13 cellular contexts compared by ENCODE assay signal in the genomic region with DNA sequence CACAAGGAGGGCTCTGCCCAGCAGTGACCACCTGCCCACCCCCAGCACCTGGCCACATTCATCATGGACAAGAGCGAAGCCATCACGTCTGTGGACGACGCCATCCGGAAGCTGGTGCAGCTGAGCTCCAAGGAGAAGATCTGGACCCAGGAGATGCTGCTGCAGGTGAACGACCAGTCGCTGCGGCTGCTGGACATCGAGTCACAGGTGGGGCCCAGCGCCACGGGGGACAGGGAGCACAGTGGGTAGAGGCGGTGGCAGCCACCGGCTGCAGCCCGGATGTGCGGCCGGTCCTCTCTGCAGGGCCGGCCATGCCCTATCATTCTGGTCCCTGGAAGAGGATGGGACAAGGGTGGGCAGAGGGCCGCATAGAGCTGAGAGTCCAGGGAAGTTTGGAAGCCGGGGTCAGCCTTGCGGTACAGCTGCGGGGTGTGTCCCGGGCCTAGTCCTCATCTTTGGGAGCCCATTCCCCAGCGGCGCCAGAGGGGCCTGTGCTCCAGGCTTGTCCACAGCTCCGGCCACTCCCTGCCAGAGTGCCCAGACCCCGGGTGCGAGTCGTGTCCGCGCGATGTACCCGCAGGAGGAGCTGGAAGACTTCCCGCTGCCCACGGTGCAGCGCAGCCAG. TPM values are rescaled to one million over a fixed set of nuclear protein-coding genes. Genes with fewer than 3 reads are reported as not detected.
DNase-seq lines count a peak whose midpoint lies in the region; ATAC-seq and TF ChIP-seq lines count a peak whose summit lies in the region.
"Had no signal": no experiment of that assay in that cellular context is flagged by ENCODE, and none has a peak within 500 bp of the region (broad histone marks: within the 10 kb centered on the region; RNA-seq: fewer than 3 reads in every experiment).

No MANE protein-coding gene starts in this region.

- H3K36me3 ChIP-seq in Caco-2 (ENCODE audit: control insufficient read depth, insufficient read depth, low read length) (peaks cover 7% of the 10 kb centered on the region), HUES6 (ENCODE audit: control insufficient read depth, insufficient read depth, low read length) (no peaks in the 10 kb centered on the region; the same call in 1 of the 2 replicates), neural progenitor cell (no peaks in the 10 kb centered on the region)
- H3K36me3 ChIP-seq: cardiac muscle cell had no signal

- H4K20me1 ChIP-seq in neural progenitor cell (ENCODE audit: low read depth) = no peaks in the 10 kb centered on the region

- intact Hi-C loops in Caco-2 (cut with micrococcal nuclease; ENCODE audit: unreplicated experiment) = loop anchor here (10.0 kb wide), 1 partner anchor 165 kb away; no protein-coding TSS in a partner anchor

- no peaks in the 10 kb centered on the region for H3K27me3 Mint-ChIP-seq in Caco-2 (ENCODE audit: insufficient read depth, unreplicated experiment)
- peaks cover 20 to 24% of the 10 kb centered on the region in 2 donors for H3K27me3 Mint-ChIP-seq in effector memory CD8-positive, alpha-beta T cell
- H3K27me3 Mint-ChIP-seq in neural progenitor cell (ENCODE audit: insufficient read depth, low read depth) = peaks cover 26% of the 10 kb centered on the region

- peaks cover 19% of the 10 kb centered on the region for H3F3A ChIP-seq in neural progenitor cell (ENCODE audit: low read depth)

- peaks cover 4% of the 10 kb centered on the region for H3K4me1 Mint-ChIP-seq in Caco-2 (ENCODE audit: low read depth, unreplicated experiment)
- H3K4me1 Mint-ChIP-seq in effector memory CD8-positive, alpha-beta T cell (ENCODE audit: low read depth in 2 of 2) = peaks cover 7 to 11% of the 10 kb centered on the region in 2 donors
- H3K4me1 Mint-ChIP-seq in neural progenitor cell = peaks cover 11% of the 10 kb centered on the region

- ATAC-seq in effector memory CD8-positive, alpha-beta T cell (replicated peaks) = no peak
- ATAC-seq in GM21576 (IDR thresholded peaks at IDR 0.05; ENCODE audit: unreplicated experiment) = no peak

- H3K9ac ChIP-seq in HUES6 (ENCODE audit: low read length) (no peak overlapping the region), neural progenitor cell (no peak overlapping the region)

- POLR2A ChIA-PET in Caco-2 (lab: Charles Lee) = interaction anchor here (0.9 kb wide), 1 partner anchor 26 kb away, joined by 5 read pairs; no protein-coding TSS in a partner anchor

- no peak overlapping the region for H3K27ac ChIP-seq in HUES6 (ENCODE audit: low read depth, low read length)
- H3K27ac ChIP-seq in neural progenitor cell = no peak overlapping the region
- H3K27ac ChIP-seq: cardiac muscle cell had no signal

- TF ChIP-seq CTCF in Caco-2 (IDR thresholded peaks at IDR 0.05; ENCODE audit: insufficient read depth in 1 of 2, low read depth in 1 of 2, low read length in 1 of 2, severe bottlenecking in 1 of 2, unreplicated experiment in 1 of 2) (no peak), neural progenitor cell (IDR thresholded peaks at IDR 0.05) (no peak)

- DNase-seq in Caco-2 (no peak), neural progenitor cell (ENCODE audit: low spot score) (no peak), NCI-H2029 (lab: John Stamatoyannopoulos, UW) (no peak), nucleus accumbens (lab: John Stamatoyannopoulos, UW) (no peak)
- DNase-seq in effector memory CD8-positive, alpha-beta T cell = no peak
- DNase-seq: activated B cell treated with CpG ODN at 0.5 μM for 24 hours, hippocampal formation, NCI-H446, Right ventricle myocardium superior had no signal

- BruUV-seq in Caco-2 (replicated peaks; lab: Mats Ljungman, UMichigan) = no TSS peak

- H3K4me3 ChIP-seq in Caco-2 (ENCODE audit: low read depth, low read length) = no peak overlapping the region
- peak overlapping the region; percentile 37; the same call in 1 of the 2 replicates for H3K4me3 ChIP-seq in HUES6 (ENCODE audit: low read depth, low read length)
- peak overlapping the region; percentile 34 for H3K4me3 ChIP-seq in neural progenitor cell

- peak overlapping the region; percentile 77 for H3K4me2 ChIP-seq in neural progenitor cell

- no peaks in the 10 kb centered on the region for H3K9me3 Mint-ChIP-seq in Caco-2 (ENCODE audit: unreplicated experiment)
- no peaks in the 10 kb centered on the region for H3K9me3 Mint-ChIP-seq in effector memory CD8-positive, alpha-beta T cell
- H3K9me3 Mint-ChIP-seq in neural progenitor cell = peaks cover 4% of the 10 kb centered on the region

- H3K4me1 ChIP-seq in Caco-2 (peaks cover 2% of the 10 kb centered on the region; the same call in 1 of the 2 replicates), HUES6 (ENCODE audit: control insufficient read depth, insufficient read depth, low read length) (peaks cover 5% of the 10 kb centered on the region), neural progenitor cell (peaks cover 3% of the 10 kb centered on the region)

- H3K4me3 Mint-ChIP-seq in Caco-2 (ENCODE audit: unreplicated experiment) (no peak overlapping the region), neural progenitor cell (peak overlapping the region; percentile 63)
- peak overlapping the region; percentile 68 to 70 for H3K4me3 Mint-ChIP-seq in effector memory CD8-positive, alpha-beta T cell

- CTCF ChIA-PET in Caco-2 (lab: Charles Lee) = no interaction called here

- no peaks in the 10 kb centered on the region for H3K9me3 ChIP-seq in Caco-2
- no peaks in the 10 kb centered on the region for H3K9me3 ChIP-seq in HUES6 (ENCODE audit: control insufficient read depth, insufficient read depth, low read depth, low read length)
- H3K9me3 ChIP-seq in neural progenitor cell (ENCODE audit: low read depth) = no peaks in the 10 kb centered on the region

- no peaks in the 10 kb centered on the region for H3K79me2 ChIP-seq in neural progenitor cell (ENCODE audit: low read depth)

- H3K36me3 Mint-ChIP-seq in Caco-2 (ENCODE audit: insufficient read depth, unreplicated experiment) (peaks cover 79% of the 10 kb centered on the region), neural progenitor cell (no peaks in the 10 kb centered on the region)
- no peaks in the 10 kb centered on the region for H3K36me3 Mint-ChIP-seq in effector memory CD8-positive, alpha-beta T cell (ENCODE audit: insufficient read depth)

- H3K27ac Mint-ChIP-seq in Caco-2 (ENCODE audit: unreplicated experiment) (peak overlapping the region; percentile 79), neural progenitor cell (no peak overlapping the region)
- H3K27ac Mint-ChIP-seq in effector memory CD8-positive, alpha-beta T cell = no peak overlapping the region
- H3K27ac Mint-ChIP-seq: activated B cell treated with CpG ODN at 0.5 μM for 24 hours; activated T-helper 2 cell treated with anti-CD3 and anti-CD28 coated beads, Interferon-gamma antibody, Interleukin-2, Interleukin-4, amounts not matched to agents 10 μg/mL and 5 μg/mL and 100 μg/mL, durations not matched to agents 14 hours and 24 hours and 36 hours had no signal

- no peak overlapping the region for H2AFZ ChIP-seq in neural progenitor cell (replicated peaks)

- no peaks in the 10 kb centered on the region for H3K27me3 ChIP-seq in Caco-2 (replicated peaks; ENCODE audit: control insufficient read depth, insufficient read depth, low read length)
- H3K27me3 ChIP-seq in HUES6 (ENCODE audit: control insufficient read depth, insufficient read depth, low read length) = peaks cover 20% of the 10 kb centered on the region; the same call in 1 of the 2 replicates
- peaks cover 24% of the 10 kb centered on the region for H3K27me3 ChIP-seq in neural progenitor cell

RNA-seq across cellular contexts. Expression of gene EPS8L2, which starts 14.1 kb away (rescaled TPM):
- total RNA-seq in Caco-2 (2022) (203 and 224 TPM in 2 replicates), neural progenitor cell (ENCODE audit: low replicate concordance) (3.3 and 11.0 TPM in 2 replicates)

RNA-seq across cellular contexts. Expression of gene TMEM80, which starts 24.5 kb away (rescaled TPM):
- 70.3 and 74.7 TPM in 2 replicates for total RNA-seq in Caco-2 (2022)
- 38.7 and 42.7 TPM in 2 replicates for total RNA-seq in neural progenitor cell (ENCODE audit: low replicate concordance)

RNA-seq across cellular contexts. Expression of gene DEAF1, which starts 25.1 kb away (rescaled TPM):
- 50.6 and 56.6 TPM in 2 replicates for total RNA-seq in Caco-2 (2022)
- total RNA-seq in neural progenitor cell (ENCODE audit: low replicate concordance) = 38.4 and 66.4 TPM in 2 replicates

RNA-seq across cellular contexts. Expression of gene TALDO1, which starts 27.1 kb away (rescaled TPM):
- 293 and 300 TPM in 2 replicates for total RNA-seq in Caco-2 (2022)
- total RNA-seq in neural progenitor cell (ENCODE audit: low replicate concordance) = 101 and 114 TPM in 2 replicates

RNA-seq across cellular contexts. Expression of gene GATD1, which starts 57.2 kb away (rescaled TPM):
- total RNA-seq in Caco-2 (2022) = 85.0 and 91.5 TPM in 2 replicates
- 24.1 and 52.9 TPM in 2 replicates for total RNA-seq in neural progenitor cell (ENCODE audit: low replicate concordance)

Comparison
In these comparisons a context has a peak if more than half of its experiments do, and no peak if none do; other contexts are left out.
1. RNA of gene EPS8L2, which starts 14.1 kb away (total RNA-seq): 203 to 224 TPM in Caco-2; 3.3 to 11.0 TPM in neural progenitor cell; every median in the first group is over 10 times any median in the second.